In genomic region chr9:5449521-5450359, GRCh38 we compare ENCODE assay signal across 8 cellular contexts. TPM values are rescaled to one million over a fixed set of nuclear protein-coding genes. Genes with fewer than 3 reads are reported as not detected.
DNase-seq lines count a peak whose midpoint lies in the region; ATAC-seq and TF ChIP-seq lines count a peak whose summit lies in the region.

No MANE protein-coding gene starts in this region.

- H3K27me3 ChIP-seq in CD4-positive, CD25-positive, alpha-beta regulatory T cell (ENCODE audit: control insufficient read depth, insufficient read depth, low read length): no peaks in the 10 kb centered on the region
- H3K27me3 ChIP-seq in MM.1S (replicated peaks; ENCODE audit: insufficient read depth, low read length) (no peaks in the 10 kb centered on the region), dorsolateral prefrontal cortex (no peaks in the 10 kb centered on the region)

- intact Hi-C loops in dorsolateral prefrontal cortex (cut with DNase I): loop anchor here (2.0 to 10.0 kb wide), 2 partner anchors 135 to 141 kb away; no protein-coding TSS in a partner anchor

- ATAC-seq in CD4-positive, CD25-positive, alpha-beta regulatory T cell (ENCODE audit: low read depth in 2 of 2): peak in 1 of 2 donors; percentile 1
- ATAC-seq in GM18858 (IDR thresholded peaks at IDR 0.05; ENCODE audit: unreplicated experiment): no peak
- ATAC-seq in GM21390 (IDR thresholded peaks at IDR 0.05; ENCODE audit: unreplicated experiment): no peak

- peak overlapping the region; percentile 89 for H3K27ac ChIP-seq in CD4-positive, CD25-positive, alpha-beta regulatory T cell (ENCODE audit: insufficient read depth, low read length, poor library complexity, severe bottlenecking)
- H3K27ac ChIP-seq in MM.1S (ENCODE audit: low read length) (peak overlapping the region; percentile 38; the same call in 1 of the 2 replicates), dorsolateral prefrontal cortex (peak overlapping the region in 56 of 59 donors; percentile 2 to 89 (median 68))

- no peak for DNase-seq in CD4-positive, CD25-positive, alpha-beta regulatory T cell
- DNase-seq in MM.1S (no peak), dorsolateral prefrontal cortex (no peak), DMS114 treated with DMSO at 0.1 percent for 48 hours (lab: John Stamatoyannopoulos, UW; ENCODE audit: unreplicated experiment) (no peak)
- no peak for DNase-seq in activated CD8-positive, alpha-beta memory T cell treated with anti-CD3 and anti-CD28 coated beads, Interleukin-2, amount 50 U/mL, for 4 hours

- no peaks in the 10 kb centered on the region for H3K36me3 Mint-ChIP-seq in CD4-positive, CD25-positive, alpha-beta regulatory T cell
- H3K36me3 Mint-ChIP-seq in nephron (ENCODE audit: low read depth): no peaks in the 10 kb centered on the region

- peak overlapping the region; percentile 80 for H2AFZ ChIP-seq in MM.1S (ENCODE audit: low read length)

- H3K27ac Mint-ChIP-seq in CD4-positive, CD25-positive, alpha-beta regulatory T cell: peak overlapping the region; percentile 93 to 99 (median 99)
- H3K27ac Mint-ChIP-seq in nephron: peak overlapping the region in 1 of 3 experiments; percentile 34

- peak overlapping the region; percentile 53; the same call in 1 of the 2 replicates for H3K9ac ChIP-seq in MM.1S (ENCODE audit: low read length)

- H3K4me1 ChIP-seq in CD4-positive, CD25-positive, alpha-beta regulatory T cell (ENCODE audit: control insufficient read depth, insufficient read depth, low read length, poor library complexity, severe bottlenecking): peaks cover 14% of the 10 kb centered on the region
- peaks cover 23% of the 10 kb centered on the region for H3K4me1 ChIP-seq in MM.1S (ENCODE audit: low read length)

- H3K4me3 Mint-ChIP-seq in CD4-positive, CD25-positive, alpha-beta regulatory T cell: peak overlapping the region; percentile 96 to 98 (median 96)
- peak overlapping the region; percentile 80 to 87 (median 84) for H3K4me3 Mint-ChIP-seq in nephron

- no peaks in the 10 kb centered on the region for H3K36me3 ChIP-seq in CD4-positive, CD25-positive, alpha-beta regulatory T cell (ENCODE audit: control insufficient read depth, insufficient read depth, low read length)
- H3K36me3 ChIP-seq in MM.1S (replicated peaks; ENCODE audit: insufficient read depth, low read length): no peaks in the 10 kb centered on the region

- H3K4me1 Mint-ChIP-seq in CD4-positive, CD25-positive, alpha-beta regulatory T cell: peaks cover 17 to 43% (median 28%) of the 10 kb centered on the region in 4 donors
- peaks cover 6% of the 10 kb centered on the region for H3K4me1 Mint-ChIP-seq in nephron

- H3K4me2 ChIP-seq in MM.1S (ENCODE audit: low read depth, low read length): peak overlapping the region; percentile 90

- no peaks in the 10 kb centered on the region for H4K20me1 ChIP-seq in MM.1S (ENCODE audit: insufficient read depth, low read length)

- H3F3A ChIP-seq in MM.1S (ENCODE audit: insufficient read depth, low read length): peaks cover 23% of the 10 kb centered on the region

- peaks cover 0 to 4% (median 0%) of the 10 kb centered on the region in 7 donors for H3K9me3 Mint-ChIP-seq in CD4-positive, CD25-positive, alpha-beta regulatory T cell
- no peaks in the 10 kb centered on the region for H3K9me3 Mint-ChIP-seq in nephron

- no peaks in the 10 kb centered on the region for H3K9me3 ChIP-seq in CD4-positive, CD25-positive, alpha-beta regulatory T cell (ENCODE audit: control insufficient read depth in 2 of 2, low read length in 2 of 2)
- H3K9me3 ChIP-seq in MM.1S (replicated peaks; ENCODE audit: insufficient read depth, low read length): no peaks in the 10 kb centered on the region

- no peaks in the 10 kb centered on the region for H3K27me3 Mint-ChIP-seq in CD4-positive, CD25-positive, alpha-beta regulatory T cell
- peaks cover 12% of the 10 kb centered on the region for H3K27me3 Mint-ChIP-seq in nephron (ENCODE audit: low read depth)

- peak overlapping the region; percentile 98 for H3K4me3 ChIP-seq in CD4-positive, CD25-positive, alpha-beta regulatory T cell (ENCODE audit: low read depth, low read length)
- H3K4me3 ChIP-seq in MM.1S (ENCODE audit: low read length): peak overlapping the region; percentile 69
- peak overlapping the region; percentile 46 to 85 (median 70) for H3K4me3 ChIP-seq in dorsolateral prefrontal cortex

- TF ChIP-seq CTCF in MM.1S (IDR thresholded peaks at IDR 0.05; ENCODE audit: low read length) (no peak), dorsolateral prefrontal cortex (IDR thresholded peaks at IDR 0.05 in 54 of 56, conservative IDR thresholded peaks at IDR 0.05 in 2 of 56; ENCODE audit: low read depth in 1 of 56, partially characterized antibody in 56 of 56) (no peak), nephron (IDR thresholded peaks at IDR 0.05; ENCODE audit: unreplicated experiment in 3 of 3) (no peak)

- H3K9me2 ChIP-seq in MM.1S (replicated peaks; ENCODE audit: insufficient read depth, low read length): no peaks in the 10 kb centered on the region

- no peaks in the 10 kb centered on the region for H3K79me2 ChIP-seq in MM.1S (ENCODE audit: low read length)

RNA-seq across cellular contexts. Expression of gene CD274, which starts 0.6 kb away (rescaled TPM):
- total RNA-seq in CD4-positive, CD25-positive, alpha-beta regulatory T cell: 7.0 TPM
- 1 to 10 TPM in 3 of 4 donors, under 1 TPM in 1; 0.72 to 3.6 (median 1.6) TPM for polyA plus RNA-seq in CD4-positive, CD25-positive, alpha-beta regulatory T cell
- 1 to 10 TPM; 1.2 to 8.9 (median 3.7) TPM for total RNA-seq in dorsolateral prefrontal cortex

RNA-seq across cellular contexts. Expression of gene PLGRKT, which starts 12.0 kb away (rescaled TPM):
- total RNA-seq in CD4-positive, CD25-positive, alpha-beta regulatory T cell: 16.4 TPM
- polyA plus RNA-seq in CD4-positive, CD25-positive, alpha-beta regulatory T cell: 10 to 100 TPM; 46.0 to 81.8 (median 53.2) TPM
- total RNA-seq in dorsolateral prefrontal cortex: 10 to 100 TPM in 64 of 120 experiments, 1 to 10 TPM in 56; 4.1 to 17.5 (median 10.1) TPM

Comparison
In these comparisons a context has a peak if more than half of its experiments do, and no peak if none do; other contexts are left out.
1. H3K27ac ChIP-seq: peak in every context shown above with its lines; median percentile 89 in CD4-positive, CD25-positive, alpha-beta regulatory T cell; 68 in dorsolateral prefrontal cortex; 38 in MM.1S.